In genomic region chr3:195352895-195353488, GRCh38 we compare ENCODE assay signal across 1 cellular context.
TF ChIP-seq lines count a peak whose summit lies in the region.

No MANE protein-coding gene starts in this region.

TF ChIP-seq in K562, 482 proteins besides CTCF, POLR2A, EP300 and RAD21 (continued from another document and continues in another):
- no peak for TF ChIP-seq NR2C2 (CRISPR knock-in tag; IDR thresholded peaks at IDR 0.05)
- peak; percentile 72 for TF ChIP-seq NR2C2 (tag; IDR thresholded peaks at IDR 0.05)
- no peak for TF ChIP-seq ZBTB9 (CRISPR knock-in tag; IDR thresholded peaks at IDR 0.05)
- TF ChIP-seq CEBPB (tag; IDR thresholded peaks at IDR 0.05) = peak; percentile 80
- TF ChIP-seq POLR3A (IDR thresholded peaks at IDR 0.05; ENCODE audit: borderline replicate concordance, extremely low read depth, insufficient read depth, insufficient read length) = no peak
- TF ChIP-seq CBX3 (IDR thresholded peaks at IDR 0.05; ENCODE audit: borderline replicate concordance in 1 of 2, low read length in 2 of 2) = no peak
- TF ChIP-seq NKRF (IDR thresholded peaks at IDR 0.05; ENCODE audit: borderline replicate concordance) = no peak
- no peak for TF ChIP-seq SRF (CRISPR knock-in tag; IDR thresholded peaks at IDR 0.05)
- TF ChIP-seq ZNF3 (CRISPR knock-in tag; IDR thresholded peaks at IDR 0.05) = no peak
- TF ChIP-seq HMGN3 (IDR thresholded peaks at IDR 0.05; ENCODE audit: borderline replicate concordance, extremely low read depth, insufficient read length, low read depth, low read length) = no peak
- TF ChIP-seq SRSF7 (optimal IDR thresholded peaks at IDR 0.05; ENCODE audit: low read depth, low read length) = no peak
- TF ChIP-seq BDP1 (IDR thresholded peaks at IDR 0.05; ENCODE audit: insufficient read depth, insufficient read length) = no peak
- no peak for TF ChIP-seq FOXP4 (CRISPR knock-in tag; IDR thresholded peaks at IDR 0.05; ENCODE audit: borderline replicate concordance)
- no peak for TF ChIP-seq ELF1 (tag; IDR thresholded peaks at IDR 0.05)
- TF ChIP-seq FOXJ3 (CRISPR knock-in tag; IDR thresholded peaks at IDR 0.05) = no peak
- TF ChIP-seq MEIS2 (IDR thresholded peaks at IDR 0.05; ENCODE audit: partially characterized antibody) = no peak
- no peak for TF ChIP-seq U2AF1 (optimal IDR thresholded peaks at IDR 0.05; ENCODE audit: low read depth, low read length)
- TF ChIP-seq ZNF780A (CRISPR knock-in tag; IDR thresholded peaks at IDR 0.05) = no peak
- TF ChIP-seq ZNF584 (CRISPR knock-in tag; IDR thresholded peaks at IDR 0.05; ENCODE audit: low read depth) = peak; percentile 89
- TF ChIP-seq ZBTB33 (CRISPR knock-in tag; IDR thresholded peaks at IDR 0.05) = no peak
- TF ChIP-seq CBFB (CRISPR knock-in tag; IDR thresholded peaks at IDR 0.05) = no peak
- no peak for TF ChIP-seq SLC30A9 (CRISPR knock-in tag; IDR thresholded peaks at IDR 0.05)
- no peak for TF ChIP-seq ETV1 (tag; conservative IDR thresholded peaks at IDR 0.05; ENCODE audit: low read depth)
- TF ChIP-seq SNRNP70 (optimal IDR thresholded peaks at IDR 0.05; ENCODE audit: low read depth, low read length) = no peak
- TF ChIP-seq SRSF3 (IDR thresholded peaks at IDR 0.05; ENCODE audit: insufficient read depth, low read length) = no peak
- no peak for TF ChIP-seq ZNF707 (CRISPR knock-in tag; conservative IDR thresholded peaks at IDR 0.05)
- no peak for TF ChIP-seq DNMT1 (IDR thresholded peaks at IDR 0.05)
- no peak for TF ChIP-seq NUFIP1 (IDR thresholded peaks at IDR 0.05; ENCODE audit: partially characterized antibody)
- TF ChIP-seq BACH1 (tag; IDR thresholded peaks at IDR 0.05) = 0 out of 2 replicates have a peak, but pooled peaks have one; percentile 15
- TF ChIP-seq TCF3 (CRISPR knock-in tag; IDR thresholded peaks at IDR 0.05) = peak; percentile 39
- TF ChIP-seq GABPB1 (CRISPR knock-in tag; IDR thresholded peaks at IDR 0.05) = no peak
- no peak for TF ChIP-seq ZNF253 (CRISPR knock-in tag; conservative IDR thresholded peaks at IDR 0.05)
- no peak for TF ChIP-seq ZNF408 (CRISPR knock-in tag; IDR thresholded peaks at IDR 0.05; ENCODE audit: low read depth)
- TF ChIP-seq ZNF395 (CRISPR knock-in tag; IDR thresholded peaks at IDR 0.05) = peak; percentile 69; the same call in 1 of the 2 replicates
- no peak for TF ChIP-seq MED1 (CRISPR knock-in tag; IDR thresholded peaks at IDR 0.05; ENCODE audit: borderline replicate concordance)
- TF ChIP-seq ATF4 (CRISPR knock-in tag; IDR thresholded peaks at IDR 0.05) = peak; percentile 95
- TF ChIP-seq TEAD1 (CRISPR knock-in tag; IDR thresholded peaks at IDR 0.05) = peak; percentile 80 to 85
- no peak for TF ChIP-seq ILF3 (IDR thresholded peaks at IDR 0.05; ENCODE audit: borderline replicate concordance)
- no peak for TF ChIP-seq NR2C1 (IDR thresholded peaks at IDR 0.05)
- TF ChIP-seq NR2C1 (tag; IDR thresholded peaks at IDR 0.05) = peak; percentile 72
- TF ChIP-seq RREB1 (CRISPR knock-in tag; IDR thresholded peaks at IDR 0.05) = 0 out of 2 replicates have a peak, but pooled peaks have one; percentile 46
- no peak for TF ChIP-seq CREB5 (CRISPR knock-in tag; IDR thresholded peaks at IDR 0.05)
- no peak for TF ChIP-seq SNIP1 (IDR thresholded peaks at IDR 0.05; ENCODE audit: low read depth)
- TF ChIP-seq GMEB1 (CRISPR knock-in tag; IDR thresholded peaks at IDR 0.05) = no peak
- TF ChIP-seq ZNF436 (CRISPR knock-in tag; IDR thresholded peaks at IDR 0.05) = no peak
- TF ChIP-seq WHSC1 (IDR thresholded peaks at IDR 0.05; ENCODE audit: low read length) = no peak
- peak; percentile 74 for TF ChIP-seq MECOM (CRISPR knock-in tag; IDR thresholded peaks at IDR 0.05)
- no peak for TF ChIP-seq ZNF239 (CRISPR knock-in tag; IDR thresholded peaks at IDR 0.05)
- no peak for TF ChIP-seq GTF2A2 (tag; IDR thresholded peaks at IDR 0.05)
- TF ChIP-seq ATF7 (IDR thresholded peaks at IDR 0.05) = peak; percentile 88
- TF ChIP-seq MAFK (IDR thresholded peaks at IDR 0.05; ENCODE audit: low read length) = peak; percentile 42; the same call in 1 of the 2 replicates
